Comparison of ENCODE assay signal across 11 cellular contexts in the genomic region with DNA sequence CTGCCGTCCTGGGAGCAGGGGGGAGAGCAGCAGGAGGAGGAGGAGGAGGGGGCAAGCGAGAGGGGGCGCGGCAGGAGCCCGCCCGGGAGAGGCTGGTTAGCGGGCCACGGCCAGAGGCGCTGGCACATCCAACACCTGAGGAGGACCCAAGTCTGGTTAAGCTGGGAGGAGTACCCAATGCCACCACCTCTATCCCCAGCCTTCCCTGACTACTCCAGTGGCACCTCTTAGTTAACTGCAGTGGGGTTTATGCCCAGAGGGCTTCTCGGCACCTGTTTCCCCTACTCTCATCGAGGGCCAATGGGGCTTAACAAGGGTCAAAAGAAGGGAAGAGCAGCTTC. TPM values are rescaled to one million over a fixed set of nuclear protein-coding genes. Genes with fewer than 3 reads are reported as not detected.
DNase-seq lines count a peak whose midpoint lies in the region; ATAC-seq and TF ChIP-seq lines count a peak whose summit lies in the region.
"Had no signal": no experiment of that assay in that cellular context is flagged by ENCODE, and none has a peak within 500 bp of the region (broad histone marks: within the 10 kb centered on the region; RNA-seq: fewer than 3 reads in every experiment).

No MANE protein-coding gene starts in this region.

- no peak overlapping the region for H3K4me3 ChIP-seq in OCI-LY1 (ENCODE audit: low read depth, low read length, poor library complexity, severe bottlenecking)
- peak overlapping the region; percentile 5 for H3K4me3 ChIP-seq in hepatocyte
- H3K4me3 ChIP-seq in parathyroid adenoma (ENCODE audit: low read depth, low read length): no peak overlapping the region

- H4K20me1 ChIP-seq in OCI-LY1 (ENCODE audit: insufficient read depth, low read length) (no peaks in the 10 kb centered on the region), hepatocyte (ENCODE audit: insufficient read depth, poor library complexity, severe bottlenecking) (no peaks in the 10 kb centered on the region)

- no peak overlapping the region for H3K27ac Mint-ChIP-seq in activated CD4-positive, alpha-beta T cell treated with anti-CD3 and anti-CD28 coated beads, Interleukin-2, amount 10 ng/mL, durations not matched to agents 24 days and 14 days

- ATAC-seq in GM18907 (IDR thresholded peaks at IDR 0.05; ENCODE audit: unreplicated experiment) (no peak), HG02571 (IDR thresholded peaks at IDR 0.05; ENCODE audit: unreplicated experiment) (no peak)

- no peak overlapping the region for H2AFZ ChIP-seq in OCI-LY1 (ENCODE audit: low read length)
- H2AFZ ChIP-seq in hepatocyte: peak overlapping the region; percentile 20
- peak overlapping the region; percentile 16 for H2AFZ ChIP-seq in parathyroid adenoma

- H3K4me2 ChIP-seq in OCI-LY1 (ENCODE audit: low read length): peak overlapping the region; percentile 54; the same call in 1 of the 2 replicates
- H3K4me2 ChIP-seq in hepatocyte: peak overlapping the region; percentile 77
- H3K4me2 ChIP-seq in parathyroid adenoma (ENCODE audit: low read length): peak overlapping the region; percentile 42

- H3K9me3 ChIP-seq in OCI-LY1 (ENCODE audit: low read length) (no peaks in the 10 kb centered on the region), hepatocyte (ENCODE audit: low read depth) (no peaks in the 10 kb centered on the region), parathyroid adenoma (ENCODE audit: control insufficient read depth, low read length) (no peaks in the 10 kb centered on the region)
- H3K9me3 ChIP-seq: pancreas had no signal

- H3K9me3 Mint-ChIP-seq in activated CD4-positive, alpha-beta T cell treated with anti-CD3 and anti-CD28 coated beads, Interleukin-2, amount 10 ng/mL, durations not matched to agents 24 days and 14 days: no peaks in the 10 kb centered on the region

- no peak for TF ChIP-seq CTCF in OCI-LY1 (IDR thresholded peaks at IDR 0.05; ENCODE audit: low read length)
- TF ChIP-seq CTCF in hepatocyte (IDR thresholded peaks at IDR 0.05; ENCODE audit: poor library complexity): no peak
- no peak for TF ChIP-seq CTCF in parathyroid adenoma (IDR thresholded peaks at IDR 0.05)

- peaks cover 22% of the 10 kb centered on the region for H3K4me1 ChIP-seq in OCI-LY1 (ENCODE audit: insufficient read depth, low read length, severe bottlenecking)
- H3K4me1 ChIP-seq in hepatocyte (ENCODE audit: insufficient read depth): peaks cover 13% of the 10 kb centered on the region
- no peaks in the 10 kb centered on the region for H3K4me1 ChIP-seq in parathyroid adenoma

- no peaks in the 10 kb centered on the region; the same call in 1 of the 2 replicates for H3K27me3 ChIP-seq in OCI-LY1 (ENCODE audit: insufficient read depth, low read length)
- peaks cover 70% of the 10 kb centered on the region for H3K27me3 ChIP-seq in hepatocyte
- H3K27me3 ChIP-seq in parathyroid adenoma (ENCODE audit: control insufficient read depth, insufficient read depth, low read length): no peaks in the 10 kb centered on the region

- WGBS in hepatocyte (ENCODE audit: low lambda C conversion rate, missing lambda C conversion rate): 46% methylated on average over 3 of the region's 11 CpGs

- H3K27ac ChIP-seq in OCI-LY1 (ENCODE audit: low read depth, low read length, poor library complexity, severe bottlenecking): no peak overlapping the region
- no peak overlapping the region for H3K27ac ChIP-seq in hepatocyte
- H3K27ac ChIP-seq in parathyroid adenoma: no peak overlapping the region
- H3K27ac ChIP-seq: pancreas had no signal

- H3F3A ChIP-seq in OCI-LY1 (ENCODE audit: insufficient read depth, low read length): no peaks in the 10 kb centered on the region

- H3K36me3 ChIP-seq in OCI-LY1 (ENCODE audit: insufficient read depth, low read length): peaks cover 24% of the 10 kb centered on the region
- H3K36me3 ChIP-seq in hepatocyte (replicated peaks; ENCODE audit: insufficient read depth, low read depth): no peaks in the 10 kb centered on the region
- H3K36me3 ChIP-seq in parathyroid adenoma (ENCODE audit: control insufficient read depth, insufficient read depth, low read length): no peaks in the 10 kb centered on the region
- H3K36me3 ChIP-seq: pancreas had no signal

- no peak overlapping the region for H3K9ac ChIP-seq in OCI-LY1 (ENCODE audit: low read length)
- H3K9ac ChIP-seq in parathyroid adenoma: no peak overlapping the region

- intact Hi-C loops in activated CD4-positive, alpha-beta T cell treated with anti-CD3 and anti-CD28 coated beads, Interleukin-2, amount 10 ng/mL, durations not matched to agents 24 days and 14 days (cut with micrococcal nuclease): no loop called here

- H3K9me2 ChIP-seq in OCI-LY1 (ENCODE audit: low read depth, low read length): no peaks in the 10 kb centered on the region
- no peaks in the 10 kb centered on the region for H3K9me2 ChIP-seq in hepatocyte (replicated peaks; ENCODE audit: insufficient read depth)

- peaks cover 21% of the 10 kb centered on the region for H3K4me1 Mint-ChIP-seq in activated CD4-positive, alpha-beta T cell treated with anti-CD3 and anti-CD28 coated beads, Interleukin-2, amount 10 ng/mL, durations not matched to agents 24 days and 14 days

- H3K4me3 Mint-ChIP-seq in activated CD4-positive, alpha-beta T cell treated with anti-CD3 and anti-CD28 coated beads, Interleukin-2, amount 10 ng/mL, durations not matched to agents 24 days and 14 days: peak overlapping the region; percentile 71

- peaks cover 30% of the 10 kb centered on the region for H3K36me3 Mint-ChIP-seq in activated CD4-positive, alpha-beta T cell treated with anti-CD3 and anti-CD28 coated beads, Interleukin-2, amount 10 ng/mL, durations not matched to agents 24 days and 14 days (ENCODE audit: low read depth)

- H3K79me2 ChIP-seq in OCI-LY1 (ENCODE audit: insufficient read depth, low read length) (no peaks in the 10 kb centered on the region), hepatocyte (no peaks in the 10 kb centered on the region), parathyroid adenoma (no peaks in the 10 kb centered on the region)

- H3K27me3 Mint-ChIP-seq in activated CD4-positive, alpha-beta T cell treated with anti-CD3 and anti-CD28 coated beads, Interleukin-2, amount 10 ng/mL, durations not matched to agents 24 days and 14 days: peaks cover 22% of the 10 kb centered on the region

- DNase-seq in activated CD4-positive, alpha-beta T cell treated with anti-CD3 and anti-CD28 coated beads, Interleukin-2, amount 10 ng/mL, durations not matched to agents 24 days and 14 days: no peak
- no peak for DNase-seq in activated CD4-positive, alpha-beta T cell treated with anti-CD3 and anti-CD28 coated beads for 1 hour
- DNase-seq in hepatocyte (ENCODE audit: low spot score) (no peak), NCI-H510A (lab: John Stamatoyannopoulos, UW) (no peak)
- DNase-seq: DND-41 had no signal

RNA-seq across cellular contexts. Expression of a gene that starts 5.6 kb away (rescaled TPM):
- total RNA-seq in activated CD4-positive, alpha-beta T cell treated with anti-CD3 and anti-CD28 coated beads, Interleukin-2, amount 10 ng/mL, durations not matched to agents 24 days and 14 days: 0.09 TPM in 1 of 2 replicates, not detected in the other
- not detected in 2 replicates for total RNA-seq in hepatocyte
- polyA plus RNA-seq in hepatocyte: 0.54 TPM in 1 of 2 replicates, not detected in the other
- total RNA-seq: epithelial cell of proximal tubule had no signal

RNA-seq across cellular contexts. Expression of a gene that starts 14.5 kb away (rescaled TPM):
- 27.8 and 28.4 TPM in 2 replicates for total RNA-seq in activated CD4-positive, alpha-beta T cell treated with anti-CD3 and anti-CD28 coated beads, Interleukin-2, amount 10 ng/mL, durations not matched to agents 24 days and 14 days
- total RNA-seq in hepatocyte: 0.13 and 0.52 TPM in 2 replicates
- 0.29 and 0.43 TPM in 2 replicates for polyA plus RNA-seq in hepatocyte

RNA-seq across cellular contexts. Expression of a gene that starts 14.6 kb away (rescaled TPM):
- 18.2 and 19.5 TPM in 2 replicates for total RNA-seq in activated CD4-positive, alpha-beta T cell treated with anti-CD3 and anti-CD28 coated beads, Interleukin-2, amount 10 ng/mL, durations not matched to agents 24 days and 14 days
- 0.96 TPM in 1 of 2 replicates, not detected in the other for total RNA-seq in hepatocyte
- polyA plus RNA-seq in hepatocyte: 0.92 TPM in 1 of 2 replicates, not detected in the other

Comparison
In these comparisons a context has a peak if more than half of its experiments do, and no peak if none do; other contexts are left out.
1. RNA of a gene that starts 14.5 kb away (total RNA-seq): 27.8 to 28.4 TPM in activated CD4-positive, alpha-beta T cell treated with anti-CD3 and anti-CD28 coated beads, Interleukin-2, amount 10 ng/mL, durations not matched to agents 24 days and 14 days; 0.13 to 0.52 TPM in hepatocyte; every median in the first group is over 10 times any median in the second.
2. Peak in every context shown above with its lines, with median percentiles within 50 percentile points of each other: H3K4me2 ChIP-seq.